16 cellular contexts compared by ENCODE assay signal in the genomic region with DNA sequence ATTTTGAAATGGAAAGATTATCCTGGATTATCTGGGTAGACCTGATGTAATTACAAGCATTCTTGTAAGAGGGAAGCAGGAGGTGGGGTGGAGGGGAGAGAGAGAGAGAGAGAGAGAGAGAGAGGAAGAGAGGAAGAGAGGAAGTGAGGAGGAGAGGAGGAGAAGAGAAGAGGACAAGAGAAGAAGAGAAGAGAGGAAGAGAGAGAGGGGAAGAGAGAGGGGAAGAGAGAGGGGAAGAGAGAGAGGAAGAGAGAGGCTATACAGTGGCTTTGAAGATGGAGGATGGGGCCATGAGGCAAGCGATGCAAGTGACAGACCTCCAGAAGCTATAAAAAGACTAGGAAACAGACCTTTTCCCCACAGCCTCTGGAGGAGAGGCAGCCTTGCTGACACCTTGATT. TPM values are rescaled to one million over a fixed set of nuclear protein-coding genes. Genes with fewer than 3 reads are reported as not detected.
DNase-seq lines count a peak whose midpoint lies in the region; ATAC-seq and TF ChIP-seq lines count a peak whose summit lies in the region.
"Had no signal": no experiment of that assay in that cellular context is flagged by ENCODE, and none has a peak within 500 bp of the region (broad histone marks: within the 10 kb centered on the region; RNA-seq: fewer than 3 reads in every experiment).

No MANE protein-coding gene starts in this region.

- 77% methylated on average over 1 of the region's 1 CpG for WGBS in testis, 2 donors

- peak overlapping the region; percentile 9 for H3K27ac Mint-ChIP-seq in stimulated activated effector memory CD8-positive, alpha-beta T cell treated with anti-CD3 and anti-CD28 coated beads, Interleukin-12 subunit alpha, Interleukin-12 subunit beta, amount 100 ng/mL, for 72 hours
- H3K27ac Mint-ChIP-seq in WTC11 = no peak overlapping the region

- no peak for ATAC-seq in stimulated activated effector memory CD8-positive, alpha-beta T cell treated with anti-CD3 and anti-CD28 coated beads, Interleukin-12 subunit alpha, Interleukin-12 subunit beta, amount 100 ng/mL, for 72 hours
- no peak for ATAC-seq in WTC11
- ATAC-seq in left lung = no peak
- ATAC-seq: HCT116 had no signal

- CTCF ChIA-PET in HEK293 (lab: Yijun Ruan, JAX) = no interaction called here
- CTCF ChIA-PET in WTC11 (lab: Charles Lee) = no interaction called here

- DNase-seq in SIG-M5 treated with dmso at 0.1 percent for 504 hours (lab: John Stamatoyannopoulos, UW; ENCODE audit: unreplicated experiment) (peak; percentile 19), SIG-M5 (lab: John Stamatoyannopoulos, UW) (no peak), NCI-H82 (lab: John Stamatoyannopoulos, UW) (peak; percentile 94), WTC11 (ENCODE audit: low spot score) (no peak), testis (no peak), left lung (no peak)
- DNase-seq in stimulated activated effector memory CD8-positive, alpha-beta T cell treated with anti-CD3 and anti-CD28 coated beads, Interleukin-12 subunit alpha, Interleukin-12 subunit beta, amount 100 ng/mL, for 72 hours (ENCODE audit: low spot score in 2 of 2) = no peak
- DNase-seq: 8988T; CD4-positive, alpha-beta memory T cell; DMS153; DMS79 treated with DMSO at 0.1 percent for 48 hours; GDM1; GM23248 had no signal

- H3K36me3 Mint-ChIP-seq in stimulated activated effector memory CD8-positive, alpha-beta T cell treated with anti-CD3 and anti-CD28 coated beads, Interleukin-12 subunit alpha, Interleukin-12 subunit beta, amount 100 ng/mL, for 72 hours = no peaks in the 10 kb centered on the region
- no peaks in the 10 kb centered on the region for H3K36me3 Mint-ChIP-seq in WTC11
- H3K36me3 Mint-ChIP-seq: CD4-positive, alpha-beta memory T cell had no signal

- TF ChIP-seq CTCF in HEK293 (tag by site-specific recombination; IDR thresholded peaks at IDR 0.05) (no peak), WTC11 (IDR thresholded peaks at IDR 0.05) (no peak), testis (IDR thresholded peaks at IDR 0.05) (no peak), left lung (IDR thresholded peaks at IDR 0.05) (no peak)

- H3K4me1 Mint-ChIP-seq in stimulated activated effector memory CD8-positive, alpha-beta T cell treated with anti-CD3 and anti-CD28 coated beads, Interleukin-12 subunit alpha, Interleukin-12 subunit beta, amount 100 ng/mL, for 72 hours = peaks cover 2% of the 10 kb centered on the region
- H3K4me1 Mint-ChIP-seq in WTC11 = peaks cover 6% of the 10 kb centered on the region; the same call in 1 of the 2 replicates

- POLR2A ChIA-PET in HEK293 (lab: Yijun Ruan, JAX) = no interaction called here
- POLR2A ChIA-PET in WTC11 (lab: Charles Lee) = no interaction called here

- no peak overlapping the region for H3K27ac ChIP-seq in HEK293 (ENCODE audit: extremely low read depth, low read depth, low read length)
- no peak overlapping the region for H3K27ac ChIP-seq in testis
- no peak overlapping the region for H3K27ac ChIP-seq in left lung
- H3K27ac ChIP-seq: C4-2B, GM23248 had no signal

- intact Hi-C loops in testis (cut with DNase I; ENCODE audit: low total_unique reads) = no loop called here
- intact Hi-C loops in left lung (cut with DNase I) = no loop called here

- no peak overlapping the region for H3K4me3 Mint-ChIP-seq in stimulated activated effector memory CD8-positive, alpha-beta T cell treated with anti-CD3 and anti-CD28 coated beads, Interleukin-12 subunit alpha, Interleukin-12 subunit beta, amount 100 ng/mL, for 72 hours
- H3K4me3 Mint-ChIP-seq in WTC11 = no peak overlapping the region
- H3K4me3 Mint-ChIP-seq: CD4-positive, alpha-beta memory T cell had no signal

- no peaks in the 10 kb centered on the region for H3K27me3 ChIP-seq in testis
- no peaks in the 10 kb centered on the region for H3K27me3 ChIP-seq in left lung

- H3K4me1 ChIP-seq in HEK293 (ENCODE audit: control insufficient read depth, insufficient read depth, low read length) = no peaks in the 10 kb centered on the region
- H3K4me1 ChIP-seq in testis = no peaks in the 10 kb centered on the region
- H3K4me1 ChIP-seq in left lung = no peaks in the 10 kb centered on the region

- no peak for TF ChIP-seq POLR2A in testis (IDR thresholded peaks at IDR 0.05)

- H3K27me3 Mint-ChIP-seq in WTC11 (ENCODE audit: low read depth) = peaks cover 5% of the 10 kb centered on the region
- H3K27me3 Mint-ChIP-seq: CD4-positive, alpha-beta memory T cell had no signal

- H3K9me3 ChIP-seq in HEK293 (ENCODE audit: control insufficient read depth, insufficient read depth, low read depth, low read length) = no peaks in the 10 kb centered on the region
- H3K9me3 ChIP-seq in testis = no peaks in the 10 kb centered on the region
- peaks cover 0 to 3% of the 10 kb centered on the region in 2 donors for H3K9me3 ChIP-seq in left lung

- H3K36me3 ChIP-seq in HEK293 (ENCODE audit: control insufficient read depth in 2 of 2, insufficient read depth in 1 of 2, low read length in 2 of 2) = no peaks in the 10 kb centered on the region
- H3K36me3 ChIP-seq in testis (ENCODE audit: low read depth, missing control alignments) = no peaks in the 10 kb centered on the region
- no peaks in the 10 kb centered on the region for H3K36me3 ChIP-seq in left lung

- no peaks in the 10 kb centered on the region for H3K9me3 Mint-ChIP-seq in stimulated activated effector memory CD8-positive, alpha-beta T cell treated with anti-CD3 and anti-CD28 coated beads, Interleukin-12 subunit alpha, Interleukin-12 subunit beta, amount 100 ng/mL, for 72 hours
- H3K9me3 Mint-ChIP-seq in WTC11 = no peaks in the 10 kb centered on the region

- H3K4me3 ChIP-seq in HEK293 (ENCODE audit: low read depth, low read length) (no peak overlapping the region), testis (no peak overlapping the region), left lung (no peak overlapping the region)
- H3K4me3 ChIP-seq: GM23248 had no signal

TF ChIP-seq in HEK293, 187 proteins besides CTCF, POLR2A, EP300 and RAD21 (continues in another document):
- TF ChIP-seq, protein P1, sequence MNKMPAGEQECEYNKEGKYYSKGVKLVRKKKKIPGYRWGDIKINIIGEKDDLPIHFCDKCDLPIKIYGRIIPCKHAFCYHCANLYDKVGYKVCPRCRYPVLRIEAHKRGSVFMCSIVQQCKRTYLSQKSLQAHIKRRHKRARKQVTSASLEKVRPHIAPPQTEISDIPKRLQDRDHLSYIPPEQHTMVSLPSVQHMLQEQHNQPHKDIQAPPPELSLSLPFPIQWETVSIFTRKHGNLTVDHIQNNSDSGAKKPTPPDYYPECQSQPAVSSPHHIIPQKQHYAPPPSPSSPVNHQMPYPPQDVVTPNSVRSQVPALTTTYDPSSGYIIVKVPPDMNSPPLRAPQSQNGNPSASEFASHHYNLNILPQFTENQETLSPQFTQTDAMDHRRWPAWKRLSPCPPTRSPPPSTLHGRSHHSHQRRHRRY (tag by site-specific recombination; IDR thresholded peaks at IDR 0.05) = 0 out of 2 replicates have a peak, but pooled peaks have one; percentile 34
- TF ChIP-seq ZNF211 (tag by site-specific recombination; IDR thresholded peaks at IDR 0.05; ENCODE audit: low read depth) = no peak
- TF ChIP-seq IKZF3 (tag by site-specific recombination; IDR thresholded peaks at IDR 0.05) = no peak
- TF ChIP-seq ZNF311 (tag by site-specific recombination; IDR thresholded peaks at IDR 0.05; ENCODE audit: borderline replicate concordance) = no peak
- TF ChIP-seq ZNF266 (tag by site-specific recombination; IDR thresholded peaks at IDR 0.05; ENCODE audit: low read depth) = no peak
- no peak for TF ChIP-seq ZNF585B (tag by site-specific recombination; IDR thresholded peaks at IDR 0.05)
- no peak for TF ChIP-seq ZNF404 (tag by site-specific recombination; IDR thresholded peaks at IDR 0.05)
- TF ChIP-seq ZNF324 (tag by site-specific recombination; IDR thresholded peaks at IDR 0.05) = no peak
- no peak for TF ChIP-seq ZNF133 (tag by site-specific recombination; IDR thresholded peaks at IDR 0.05)
- TF ChIP-seq ZBTB1 (tag by site-specific recombination; IDR thresholded peaks at IDR 0.05) = no peak
- TF ChIP-seq ZNF23 (tag by site-specific recombination; IDR thresholded peaks at IDR 0.05; ENCODE audit: borderline replicate concordance) = no peak
- 0 out of 2 replicates have a peak, but pooled peaks have one; percentile 33 for TF ChIP-seq YY2 (tag by site-specific recombination; IDR thresholded peaks at IDR 0.05)
- TF ChIP-seq ZNF366 (tag by site-specific recombination; conservative IDR thresholded peaks at IDR 0.05) = peak; percentile 60; the same call in 1 of the 2 replicates

TF ChIP-seq in WTC11, 78 proteins besides CTCF, POLR2A, EP300 and RAD21:
- TF ChIP-seq ATF1 (CRISPR knock-in tag; IDR thresholded peaks at IDR 0.05) (no peak), TCF7 (CRISPR knock-in tag; IDR thresholded peaks at IDR 0.05; ENCODE audit: low read depth) (no peak)

RNA-seq across cellular contexts. Expression of a gene that starts 13.7 kb away (rescaled TPM):
- 20.4 to 24.2 TPM (median 23.2 TPM) in 3 replicates for total RNA-seq in WTC11 (2021)
- 10 to 100 TPM; 23.9 to 36.9 TPM for total RNA-seq in testis
- polyA plus RNA-seq in testis (ENCODE audit: insufficient read depth, low read depth, low replicate concordance) = 5.1 TPM
- total RNA-seq in left lung = 10 to 100 TPM; 39.3 to 56.9 TPM

Comparison
In these comparisons a context has a peak if more than half of its experiments do, and no peak if none do; other contexts are left out.
1. DNase-seq: peak in SIG-M5 treated with dmso at 0.1 percent for 504 hours (single experiment) and NCI-H82 (single experiment); none in SIG-M5 (single experiment), stimulated activated effector memory CD8-positive, alpha-beta T cell treated with anti-CD3 and anti-CD28 coated beads, Interleukin-12 subunit alpha, Interleukin-12 subunit beta, amount 100 ng/mL, for 72 hours (0 of 2), WTC11 (single experiment), testis (single experiment) and left lung (0 of 2).